9 cellular contexts compared by ENCODE assay signal in the genomic region with DNA sequence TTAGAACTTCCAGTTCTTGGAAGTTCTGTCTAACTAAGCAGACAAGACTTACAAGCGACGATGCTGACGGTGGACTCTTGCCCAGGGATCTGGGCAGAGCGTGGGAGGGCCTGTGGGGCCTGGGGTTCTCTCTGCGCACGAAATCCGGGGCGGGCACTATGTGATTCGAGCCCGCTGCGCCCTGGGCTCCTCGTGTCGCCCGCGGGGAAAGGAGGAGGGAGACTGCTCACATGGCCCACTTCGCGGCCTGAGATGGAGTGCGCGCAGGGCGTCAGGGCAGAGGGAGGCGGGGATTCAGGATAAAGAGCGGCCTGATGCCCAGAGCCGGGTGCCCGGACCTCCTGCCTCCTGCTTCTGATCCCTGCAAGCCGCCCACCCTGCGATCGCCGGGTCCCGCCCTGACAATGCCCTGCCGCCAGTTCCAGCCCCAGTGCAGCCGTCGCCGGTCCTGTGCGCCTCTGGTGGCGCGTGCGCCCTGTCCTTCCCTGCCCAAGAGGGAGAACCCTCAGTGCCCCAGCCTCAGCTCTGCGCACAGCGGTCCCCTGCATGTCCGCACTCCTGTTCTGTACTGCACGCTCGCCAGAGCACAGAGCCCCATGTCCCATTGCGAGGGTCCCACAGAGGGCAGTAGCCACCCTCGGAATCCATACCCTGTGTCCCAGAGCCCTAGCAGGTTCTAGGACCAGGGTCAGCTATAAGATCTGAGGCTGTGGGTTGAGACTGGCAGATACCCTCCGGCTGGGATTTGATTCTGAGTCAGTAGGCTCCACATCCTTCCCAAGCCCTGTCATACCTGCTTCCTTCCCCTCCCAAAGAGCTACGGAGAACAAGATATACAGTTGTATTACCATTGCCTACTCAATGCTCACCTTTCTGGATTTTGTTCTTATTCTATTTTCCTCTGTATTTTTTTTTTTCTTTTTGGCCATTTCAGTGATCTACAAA.
DNase-seq lines count a peak whose midpoint lies in the region; ATAC-seq lines count a peak whose summit lies in the region.
"Had no signal": no experiment of that assay in that cellular context is flagged by ENCODE, and none has a peak within 500 bp of the region (broad histone marks: within the 10 kb centered on the region; RNA-seq: fewer than 3 reads in every experiment).

No MANE protein-coding gene starts in this region.

- H3K4me3 ChIP-seq in skeletal muscle cell (ENCODE audit: low read depth, low read length), result peak overlapping the region; percentile 40
- H3K4me3 ChIP-seq: BLaER1 had no signal

- ATAC-seq in HG03196 (IDR thresholded peaks at IDR 0.05; ENCODE audit: unreplicated experiment) (no peak), GM21786 (IDR thresholded peaks at IDR 0.05; ENCODE audit: unreplicated experiment) (no peak)

- DNase-seq in NCI-H748 (lab: John Stamatoyannopoulos, UW; ENCODE audit: unreplicated experiment) (peak; percentile 49), NCI-H748 treated with DMSO at 0.1 percent for 48 hours (lab: John Stamatoyannopoulos, UW) (no peak), activated gamma-delta T cell treated with Interleukin-2 at 50 U/mL for 16 hours (peak; percentile 5), hepatic stellate cell (ENCODE audit: low spot score) (peak; percentile 14), skeletal muscle cell (ENCODE audit: low read depth) (peak; percentile 23), MV-4-11 (lab: John Stamatoyannopoulos, UW) (no peak)

Comparison
In these comparisons a context has a peak if more than half of its experiments do, and no peak if none do; other contexts are left out.
1. DNase-seq: peak in NCI-H748 (single experiment), activated gamma-delta T cell treated with Interleukin-2 at 50 U/mL for 16 hours (single experiment), hepatic stellate cell (single experiment) and skeletal muscle cell (single experiment); none in NCI-H748 treated with DMSO at 0.1 percent for 48 hours (single experiment) and MV-4-11 (single experiment).